18 cellular contexts compared by ENCODE assay signal in the genomic region with DNA sequence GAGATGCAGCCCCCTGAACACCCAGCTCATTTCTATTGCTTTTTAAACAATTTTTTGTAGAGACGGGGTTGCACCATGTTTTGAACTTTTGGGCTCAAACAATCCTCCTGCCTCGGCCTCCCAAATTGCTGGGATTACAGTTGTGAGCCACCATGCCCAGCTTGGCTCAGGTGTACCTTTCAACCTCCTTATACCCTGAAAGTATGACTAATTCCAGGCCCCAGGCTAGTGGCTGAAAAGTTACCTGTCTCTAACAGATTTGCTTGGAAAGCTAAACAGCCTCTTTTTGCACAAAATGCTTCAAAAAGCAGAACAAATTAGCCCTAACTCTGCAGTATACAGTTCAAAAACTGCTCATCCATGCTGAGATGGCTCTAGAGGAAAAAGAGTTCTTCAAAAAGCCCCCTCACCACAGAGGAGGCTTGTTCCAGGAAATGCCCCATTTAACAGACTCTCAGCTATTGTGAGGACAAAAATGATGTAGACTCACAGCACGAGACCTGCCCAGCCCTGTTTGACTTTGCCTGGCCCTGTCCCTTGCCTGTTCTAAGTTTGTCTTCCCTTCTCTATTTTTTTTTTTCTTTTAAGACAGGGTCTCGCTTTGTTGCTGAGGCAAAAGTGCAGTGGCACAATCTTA. TPM values are rescaled to one million over a fixed set of nuclear protein-coding genes. Genes with fewer than 3 reads are reported as not detected.
A peak's percentile ranks its signal among the peaks of the same experiment; 100 is the strongest.
DNase-seq lines count a peak whose midpoint lies in the region; ATAC-seq and TF ChIP-seq lines count a peak whose summit lies in the region.
"Had no signal": no experiment of that assay in that cellular context is flagged by ENCODE, and none has a peak within 500 bp of the region (broad histone marks: within the 10 kb centered on the region; RNA-seq: fewer than 3 reads in every experiment).

No MANE protein-coding gene starts in this region.

- no peaks in the 10 kb centered on the region for H3K27me3 ChIP-seq in GM23338 (ENCODE audit: insufficient read depth)
- H3K27me3 ChIP-seq: right atrium auricular region had no signal

- no peak overlapping the region for H3K4me3 Mint-ChIP-seq in GM23338
- H3K4me3 Mint-ChIP-seq: nephron had no signal

- H3K9me3 ChIP-seq in OCI-LY7 (ENCODE audit: low read length) = no peaks in the 10 kb centered on the region
- H3K9me3 ChIP-seq: lower lobe of right lung, right atrium auricular region, tibial artery had no signal

- peaks cover 12% of the 10 kb centered on the region for H3K4me1 Mint-ChIP-seq in GM23338

- H3K4me3 ChIP-seq in GM23338 = no peak overlapping the region
- no peak overlapping the region for H3K4me3 ChIP-seq in OCI-LY7 (ENCODE audit: low read depth, low read length, poor library complexity, severe bottlenecking)
- no peak overlapping the region for H3K4me3 ChIP-seq in fibroblast of pulmonary artery (replicated peaks; ENCODE audit: low read depth, low read length)
- H3K4me3 ChIP-seq: cardiac muscle cell, lower lobe of right lung, right atrium auricular region, tibial artery had no signal

- POLR2A ChIA-PET in OCI-LY7 (lab: Charles Lee) = interaction anchor here (0.6 kb wide), 2 partner anchors 306 to 334 kb away, joined by 3 read pairs; no protein-coding TSS in a partner anchor

- no peaks in the 10 kb centered on the region for H3K9me2 ChIP-seq in GM23338 (ENCODE audit: insufficient read depth)
- H3K9me2 ChIP-seq in OCI-LY7 (ENCODE audit: insufficient read depth, low read length) = no peaks in the 10 kb centered on the region

- H3K27ac Mint-ChIP-seq in GM23338 = no peak overlapping the region

- intact Hi-C loops in OCI-LY7 (cut with micrococcal nuclease; ENCODE audit: unreplicated experiment) = no loop called here

- no peak for ATAC-seq in GM23338
- ATAC-seq: lower lobe of right lung had no signal

- H3K79me2 ChIP-seq in GM23338 (replicated peaks; ENCODE audit: insufficient read depth) (no peaks in the 10 kb centered on the region), OCI-LY7 (ENCODE audit: insufficient read depth, low read depth, low read length) (no peaks in the 10 kb centered on the region)

- DNase-seq in GM23338 (ENCODE audit: low spot score) = no peak
- DNase-seq in OCI-LY7 (ENCODE audit: low spot score) = no peak
- DNase-seq in fibroblast of pulmonary artery (ENCODE audit: low read depth) = peak; percentile 52
- DNase-seq in hepatic stellate cell (ENCODE audit: low spot score) = no peak
- DNase-seq in DMS79 treated with DMSO at 0.1 percent for 48 hours (lab: John Stamatoyannopoulos, UW) = no peak
- DNase-seq in NCI-H146 (lab: John Stamatoyannopoulos, UW) = no peak
- DNase-seq: activated naive CD4-positive, alpha-beta T cell treated with Interleukin-2 at 50 U/mL for 16 hours; effector CD8-positive, alpha-beta T cell; Kasumi-1; lower lobe of right lung; NCI-H510A treated with DMSO at 0.1 percent for 48 hours; tibial artery had no signal

- no TSS peak for BruUV-seq in OCI-LY7 (replicated peaks; lab: Mats Ljungman, UMichigan)

- peaks cover 14% of the 10 kb centered on the region for H3K27me3 Mint-ChIP-seq in GM23338 (ENCODE audit: insufficient read depth, low read depth, poor library complexity)

- H3K27ac ChIP-seq in GM23338 (ENCODE audit: low read depth) = no peak overlapping the region
- H3K27ac ChIP-seq in OCI-LY7 (ENCODE audit: low read depth, low read length, poor library complexity, severe bottlenecking) = no peak overlapping the region
- H3K27ac ChIP-seq: cardiac muscle cell, lower lobe of right lung, right atrium auricular region had no signal

- no peaks in the 10 kb centered on the region for H3K36me3 Mint-ChIP-seq in GM23338 (ENCODE audit: low read depth)

- H3F3A ChIP-seq in GM23338 (replicated peaks; ENCODE audit: low read depth) = no peaks in the 10 kb centered on the region; the same call in 1 of the 2 replicates

- peak overlapping the region; percentile 80; the same call in 1 of the 2 replicates for H2AFZ ChIP-seq in GM23338
- H2AFZ ChIP-seq in OCI-LY7 (ENCODE audit: low read length) = peak overlapping the region; percentile 27; the same call in 1 of the 2 replicates

- no peaks in the 10 kb centered on the region for H3K9me3 Mint-ChIP-seq in GM23338
- H3K9me3 Mint-ChIP-seq: nephron had no signal

- CTCF ChIA-PET in OCI-LY7 (lab: Charles Lee; ENCODE audit: unreplicated experiment) = interaction anchor here (1.0 kb wide), 1 partner anchor 52 kb away, joined by 3 read pairs; no protein-coding TSS in a partner anchor

- no peak overlapping the region for H3K4me2 ChIP-seq in GM23338
- H3K4me2 ChIP-seq in OCI-LY7 (ENCODE audit: low read length) = no peak overlapping the region

- H4K20me1 ChIP-seq in GM23338 (replicated peaks; ENCODE audit: insufficient read depth) (no peaks in the 10 kb centered on the region), OCI-LY7 (ENCODE audit: insufficient read depth, low read length) (no peaks in the 10 kb centered on the region)

- H3K4me1 ChIP-seq in GM23338 (ENCODE audit: insufficient read depth) = peaks cover 11% of the 10 kb centered on the region
- peaks cover 8% of the 10 kb centered on the region for H3K4me1 ChIP-seq in OCI-LY7 (ENCODE audit: insufficient read depth, low read length, poor library complexity, severe bottlenecking)

- H3K36me3 ChIP-seq in GM23338 (ENCODE audit: insufficient read depth) (no peaks in the 10 kb centered on the region), OCI-LY7 (ENCODE audit: insufficient read depth, low read length) (no peaks in the 10 kb centered on the region)
- H3K36me3 ChIP-seq: cardiac muscle cell, lower lobe of right lung had no signal

- TF ChIP-seq CTCF in GM23338 (conservative IDR thresholded peaks at IDR 0.05; ENCODE audit: low read depth in 2 of 2) (no peak), OCI-LY7 (conservative IDR thresholded peaks at IDR 0.05; ENCODE audit: low read length) (no peak), fibroblast of pulmonary artery (IDR thresholded peaks at IDR 0.05; ENCODE audit: low read length, missing control alignments) (no peak)

TF ChIP-seq in GM23338, 12 proteins besides CTCF, POLR2A, EP300 and RAD21:
- TF ChIP-seq ZNF331 (CRISPR knock-in tag; IDR thresholded peaks at IDR 0.05; ENCODE audit: low read depth) (no peak), CREB1 (CRISPR knock-in tag; IDR thresholded peaks at IDR 0.05; ENCODE audit: low read depth) (no peak), EZH2phosphoT487 (IDR thresholded peaks at IDR 0.05; ENCODE audit: unreplicated experiment) (no peak), NANOG (IDR thresholded peaks at IDR 0.05; ENCODE audit: borderline replicate concordance) (no peak)

RNA-seq across cellular contexts. Expression of gene AP1S1, which starts 13.4 kb away (rescaled TPM):
- total RNA-seq in GM23338 (2014; rRNA removed; shearing (Covaris generic)) = 60.6 and 62.9 TPM in 2 replicates
- 11.5 and 12.2 TPM in 2 replicates for polyA plus RNA-seq in GM23338 (2016; fragmentation: Nextera tagmentation; extraction: Ambion mirVana)
- 57.9 and 88.0 TPM in 2 replicates for total RNA-seq in OCI-LY7 (2014; rRNA removed; shearing (Covaris generic))
- total RNA-seq in OCI-LY7 (2022) = 58.3 and 67.3 TPM in 2 replicates

RNA-seq across cellular contexts. Expression of gene SERPINE1, which starts 14.0 kb away (rescaled TPM):
- total RNA-seq in GM23338 (2014; rRNA removed; shearing (Covaris generic)) = 0.97 and 2.0 TPM in 2 replicates
- 0.63 and 1.2 TPM in 2 replicates for polyA plus RNA-seq in GM23338 (2016; fragmentation: Nextera tagmentation; extraction: Ambion mirVana)
- not detected in 2 replicates for total RNA-seq in OCI-LY7 (2014; rRNA removed; shearing (Covaris generic))
- 0.30 and 0.42 TPM in 2 replicates for total RNA-seq in OCI-LY7 (2022)

RNA-seq across cellular contexts. Expression of gene VGF, which starts 24.5 kb away (rescaled TPM):
- total RNA-seq in GM23338 (2014; rRNA removed; shearing (Covaris generic)) = 3.3 and 4.4 TPM in 2 replicates
- polyA plus RNA-seq in GM23338 (2016; fragmentation: Nextera tagmentation; extraction: Ambion mirVana) = 2.6 and 3.0 TPM in 2 replicates
- total RNA-seq in OCI-LY7 (2014; rRNA removed; shearing (Covaris generic)) = not detected in 2 replicates
- total RNA-seq in OCI-LY7 (2022) = 1.5 TPM in 2 replicates
- total RNA-seq: right atrium auricular region had no signal

RNA-seq across cellular contexts. Expression of gene NAT16, which starts 39.2 kb away (rescaled TPM):
- 0.21 TPM in 1 of 2 replicates, not detected in the other for total RNA-seq in GM23338 (2014; rRNA removed; shearing (Covaris generic))
- polyA plus RNA-seq in GM23338 (2016; fragmentation: Nextera tagmentation; extraction: Ambion mirVana) = 0.31 and 0.57 TPM in 2 replicates
- total RNA-seq in OCI-LY7 (2014; rRNA removed; shearing (Covaris generic)) = 0.22 TPM in 1 of 2 replicates, not detected in the other
- not detected in 2 replicates for total RNA-seq in OCI-LY7 (2022)
- total RNA-seq: activated CD8-positive, alpha-beta memory T cell treated with anti-CD3 and anti-CD28 coated beads for 36 hours; Daoy; H4; lower lobe of right lung; right atrium auricular region had no signal
- polyA plus RNA-seq: cardiac muscle cell had no signal

RNA-seq across cellular contexts. Expression of gene TRIM56, which starts 55.6 kb away (rescaled TPM):
- 12.9 and 15.7 TPM in 2 replicates for total RNA-seq in GM23338 (2014; rRNA removed; shearing (Covaris generic))
- polyA plus RNA-seq in GM23338 (2016; fragmentation: Nextera tagmentation; extraction: Ambion mirVana) = 8.7 and 10.0 TPM in 2 replicates
- 15.6 and 16.7 TPM in 2 replicates for total RNA-seq in OCI-LY7 (2014; rRNA removed; shearing (Covaris generic))
- 47.3 and 51.9 TPM in 2 replicates for total RNA-seq in OCI-LY7 (2022)
